26 cellular contexts compared by ENCODE assay signal in the genomic region with DNA sequence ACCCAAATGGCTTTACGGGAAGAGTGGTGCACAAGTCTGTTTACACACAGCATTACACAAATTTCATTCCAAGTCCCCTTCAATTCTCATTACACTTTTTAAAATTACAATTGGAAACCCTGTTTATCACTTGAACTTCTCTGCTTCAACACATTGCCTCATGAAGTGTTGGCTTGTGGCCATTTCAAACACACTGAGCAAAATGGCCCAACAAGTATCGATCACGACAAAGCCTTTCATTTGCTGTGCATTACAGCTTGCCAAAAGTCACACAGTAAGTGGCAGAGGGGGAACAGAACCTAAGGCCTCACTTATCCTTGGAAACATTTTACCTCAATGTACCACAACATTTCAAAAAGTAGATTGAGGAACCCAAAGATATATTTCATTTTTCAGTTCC. TPM values are rescaled to one million over a fixed set of nuclear protein-coding genes. Genes with fewer than 3 reads are reported as not detected.
DNase-seq lines count a peak whose midpoint lies in the region; ATAC-seq and TF ChIP-seq lines count a peak whose summit lies in the region.
"Had no signal": no experiment of that assay in that cellular context is flagged by ENCODE, and none has a peak within 500 bp of the region (broad histone marks: within the 10 kb centered on the region; RNA-seq: fewer than 3 reads in every experiment).

No MANE protein-coding gene starts in this region.

- no peaks in the 10 kb centered on the region for H3K27me3 ChIP-seq in esophagus squamous epithelium
- H3K27me3 ChIP-seq: ascending aorta, dorsolateral prefrontal cortex, foreskin keratinocyte, neutrophil, upper lobe of left lung had no signal

- no peak for ATAC-seq in stimulated activated naive B cell treated with anti-CD40 and anti-IgM and Interleukin-4, amounts not matched to agents 10 μg/mL and 1 μg/mL and 100 μg/mL, for 72 hours (replicated peaks)
- ATAC-seq: activated CD8-positive, alpha-beta memory T cell treated with anti-CD3 and anti-CD28 coated beads, Interleukin-2, amount 10 ng/mL, durations not matched to agents 7 days and 5 days; activated naive CD4-positive, alpha-beta T cell treated with anti-CD3 and anti-CD28 coated beads, Interleukin-2, amount 50 U/mL, for 72 hours; CD8-positive, alpha-beta T cell; foreskin keratinocyte; stimulated activated naive CD8-positive, alpha-beta T cell treated with anti-CD3 and anti-CD28 coated beads, Interleukin-15, amount 100 ng/mL, for 72 hours had no signal

- H3K36me3 Mint-ChIP-seq in stimulated activated naive B cell treated with anti-CD40 and anti-IgM and Interleukin-4, amounts not matched to agents 10 μg/mL and 1 μg/mL and 100 μg/mL, for 72 hours: peaks cover 2 to 19% of the 10 kb centered on the region in 2 donors
- H3K36me3 Mint-ChIP-seq: activated CD8-positive, alpha-beta memory T cell treated with anti-CD3 and anti-CD28 coated beads, Interleukin-2, amount 10 ng/mL, durations not matched to agents 7 days and 5 days; activated naive CD4-positive, alpha-beta T cell treated with anti-CD3 and anti-CD28 coated beads, Interleukin-2, amount 50 U/mL, for 72 hours had no signal

- intact Hi-C loops in esophagus squamous epithelium (cut with DNase I): no loop called here

- WGBS in esophagus squamous epithelium, 2 donors: 75 to 81% methylated on average over 3 of the region's 3 CpGs

- H3K27ac Mint-ChIP-seq in stimulated activated naive B cell treated with anti-CD40 and anti-IgM and Interleukin-4, amounts not matched to agents 10 μg/mL and 1 μg/mL and 100 μg/mL, for 72 hours: no peak overlapping the region
- H3K27ac Mint-ChIP-seq: activated CD8-positive, alpha-beta memory T cell treated with anti-CD3 and anti-CD28 coated beads, Interleukin-2, amount 10 ng/mL, durations not matched to agents 7 days and 5 days; activated naive CD4-positive, alpha-beta T cell treated with anti-CD3 and anti-CD28 coated beads, Interleukin-2, amount 50 U/mL, for 72 hours; CD8-positive, alpha-beta T cell; stimulated activated naive CD8-positive, alpha-beta T cell treated with anti-CD3 and anti-CD28 coated beads, Interleukin-15, amount 100 ng/mL, for 72 hours had no signal

- no peaks in the 10 kb centered on the region for H3K9me3 ChIP-seq in esophagus squamous epithelium
- H3K9me3 ChIP-seq: ascending aorta, neutrophil, upper lobe of left lung had no signal

- peaks cover 0 to 1% of the 10 kb centered on the region in 2 donors for H3K4me1 Mint-ChIP-seq in stimulated activated naive B cell treated with anti-CD40 and anti-IgM and Interleukin-4, amounts not matched to agents 10 μg/mL and 1 μg/mL and 100 μg/mL, for 72 hours
- H3K4me1 Mint-ChIP-seq: activated CD8-positive, alpha-beta memory T cell treated with anti-CD3 and anti-CD28 coated beads, Interleukin-2, amount 10 ng/mL, durations not matched to agents 7 days and 5 days; central memory CD8-positive, alpha-beta T cell; stimulated activated naive CD8-positive, alpha-beta T cell treated with anti-CD3 and anti-CD28 coated beads, Interleukin-15, amount 100 ng/mL, for 72 hours had no signal

- TF ChIP-seq POLR2A in esophagus squamous epithelium (IDR thresholded peaks at IDR 0.05): no peak

- H3K4me3 ChIP-seq in esophagus squamous epithelium: no peak overlapping the region
- H3K4me3 ChIP-seq: ascending aorta, dorsolateral prefrontal cortex, lung, smooth muscle cell, upper lobe of left lung had no signal

- H3K9me3 Mint-ChIP-seq in stimulated activated naive B cell treated with anti-CD40 and anti-IgM and Interleukin-4, amounts not matched to agents 10 μg/mL and 1 μg/mL and 100 μg/mL, for 72 hours: peaks cover 0 to 2% of the 10 kb centered on the region in 2 donors
- H3K9me3 Mint-ChIP-seq: activated naive CD4-positive, alpha-beta T cell treated with anti-CD3 and anti-CD28 coated beads, Interleukin-2, amount 50 U/mL, for 72 hours; CD8-positive, alpha-beta T cell; central memory CD8-positive, alpha-beta T cell; stimulated activated naive CD8-positive, alpha-beta T cell treated with anti-CD3 and anti-CD28 coated beads, Interleukin-15, amount 100 ng/mL, for 72 hours had no signal

- DNase-seq in DMS153 (lab: John Stamatoyannopoulos, UW) (peak; percentile 93), MV-4-11 (lab: John Stamatoyannopoulos, UW) (peak; percentile 4), NCI-H2107 (lab: John Stamatoyannopoulos, UW) (peak; percentile 41), SHP77 (lab: John Stamatoyannopoulos, UW) (peak; percentile 63 to 74), substantia nigra (lab: John Stamatoyannopoulos, UW) (no peak), esophagus squamous epithelium (lab: John Stamatoyannopoulos, UW) (no peak)
- DNase-seq in stimulated activated naive B cell treated with anti-CD40 and anti-IgM and Interleukin-4, amounts not matched to agents 10 μg/mL and 1 μg/mL and 100 μg/mL, for 72 hours: no peak
- no peak for DNase-seq in stimulated activated CD4-positive, alpha-beta T cell treated with anti-CD3 and anti-CD28 coated beads, Interleukin-4, amount 100 ng/mL, for 1 hour
- DNase-seq: activated CD8-positive, alpha-beta memory T cell treated with anti-CD3 and anti-CD28 coated beads, Interleukin-2, amount 10 ng/mL, durations not matched to agents 7 days and 5 days; CD8-positive, alpha-beta T cell; dorsolateral prefrontal cortex; foreskin keratinocyte; hippocampal formation; islet precursor cell; Kasumi-1; stimulated activated CD4-positive, alpha-beta T cell treated with anti-CD3 and anti-CD28 coated beads, Interleukin-4, amount 100 ng/mL, for 24 hours; stimulated activated naive CD8-positive, alpha-beta T cell treated with anti-CD3 and anti-CD28 coated beads, Interleukin-15, amount 100 ng/mL, for 72 hours; SW 1271; upper lobe of left lung had no signal

- no peak overlapping the region for H3K4me3 Mint-ChIP-seq in stimulated activated naive B cell treated with anti-CD40 and anti-IgM and Interleukin-4, amounts not matched to agents 10 μg/mL and 1 μg/mL and 100 μg/mL, for 72 hours
- H3K4me3 Mint-ChIP-seq: activated CD8-positive, alpha-beta memory T cell treated with anti-CD3 and anti-CD28 coated beads, Interleukin-2, amount 10 ng/mL, durations not matched to agents 7 days and 5 days; CD8-positive, alpha-beta T cell; central memory CD8-positive, alpha-beta T cell; stimulated activated naive CD8-positive, alpha-beta T cell treated with anti-CD3 and anti-CD28 coated beads, Interleukin-15, amount 100 ng/mL, for 72 hours had no signal

- no peaks in the 10 kb centered on the region for H3K27me3 Mint-ChIP-seq in stimulated activated naive B cell treated with anti-CD40 and anti-IgM and Interleukin-4, amounts not matched to agents 10 μg/mL and 1 μg/mL and 100 μg/mL, for 72 hours
- H3K27me3 Mint-ChIP-seq: activated CD8-positive, alpha-beta memory T cell treated with anti-CD3 and anti-CD28 coated beads, Interleukin-2, amount 10 ng/mL, durations not matched to agents 7 days and 5 days; central memory CD8-positive, alpha-beta T cell; stimulated activated naive CD8-positive, alpha-beta T cell treated with anti-CD3 and anti-CD28 coated beads, Interleukin-15, amount 100 ng/mL, for 72 hours had no signal

- H3K4me1 ChIP-seq in esophagus squamous epithelium: no peaks in the 10 kb centered on the region
- H3K4me1 ChIP-seq: ascending aorta, foreskin keratinocyte, upper lobe of left lung had no signal

- no peak for TF ChIP-seq CTCF in esophagus squamous epithelium (IDR thresholded peaks at IDR 0.05)

- H3K36me3 ChIP-seq in esophagus squamous epithelium: no peaks in the 10 kb centered on the region
- H3K36me3 ChIP-seq: ascending aorta, neutrophil, upper lobe of left lung had no signal

- no peak overlapping the region for H3K27ac ChIP-seq in substantia nigra (ENCODE audit: low read depth, low read length, poor library complexity, severe bottlenecking)
- no peak overlapping the region for H3K27ac ChIP-seq in esophagus squamous epithelium
- H3K27ac ChIP-seq: ascending aorta, dorsolateral prefrontal cortex, foreskin keratinocyte, neutrophil, upper lobe of left lung had no signal

RNA-seq across cellular contexts. Expression of a gene that starts 18.0 kb away (rescaled TPM):
- under 1 TPM; 0.06 to 0.38 (median 0.15) TPM for total RNA-seq in esophagus squamous epithelium
- total RNA-seq: epithelial cell of proximal tubule had no signal

RNA-seq across cellular contexts. Expression of a gene that starts 41.8 kb away (rescaled TPM):
- total RNA-seq in esophagus squamous epithelium: 10 to 100 TPM in 3 of 4 donors, 1 to 10 TPM in 1; 9.6 to 13.0 (median 12.8) TPM

RNA-seq across cellular contexts. Expression of a gene that starts 51.2 kb away (rescaled TPM):
- total RNA-seq in esophagus squamous epithelium: 10 to 100 TPM in 3 of 4 donors, 1 to 10 TPM in 1; 4.2 to 35.7 (median 13.4) TPM

Comparison
In these comparisons a context has a peak if more than half of its experiments do, and no peak if none do; other contexts are left out.
1. DNase-seq: peak in DMS153 (single experiment), MV-4-11 (single experiment), NCI-H2107 (single experiment) and SHP77 (2 of 2); none in substantia nigra (0 of 49), stimulated activated naive B cell treated with anti-CD40 and anti-IgM and Interleukin-4, amounts not matched to agents 10 μg/mL and 1 μg/mL and 100 μg/mL, for 72 hours (single experiment), esophagus squamous epithelium (single experiment) and stimulated activated CD4-positive, alpha-beta T cell treated with anti-CD3 and anti-CD28 coated beads, Interleukin-4, amount 100 ng/mL, for 1 hour (single experiment).